In the genomic region with DNA sequence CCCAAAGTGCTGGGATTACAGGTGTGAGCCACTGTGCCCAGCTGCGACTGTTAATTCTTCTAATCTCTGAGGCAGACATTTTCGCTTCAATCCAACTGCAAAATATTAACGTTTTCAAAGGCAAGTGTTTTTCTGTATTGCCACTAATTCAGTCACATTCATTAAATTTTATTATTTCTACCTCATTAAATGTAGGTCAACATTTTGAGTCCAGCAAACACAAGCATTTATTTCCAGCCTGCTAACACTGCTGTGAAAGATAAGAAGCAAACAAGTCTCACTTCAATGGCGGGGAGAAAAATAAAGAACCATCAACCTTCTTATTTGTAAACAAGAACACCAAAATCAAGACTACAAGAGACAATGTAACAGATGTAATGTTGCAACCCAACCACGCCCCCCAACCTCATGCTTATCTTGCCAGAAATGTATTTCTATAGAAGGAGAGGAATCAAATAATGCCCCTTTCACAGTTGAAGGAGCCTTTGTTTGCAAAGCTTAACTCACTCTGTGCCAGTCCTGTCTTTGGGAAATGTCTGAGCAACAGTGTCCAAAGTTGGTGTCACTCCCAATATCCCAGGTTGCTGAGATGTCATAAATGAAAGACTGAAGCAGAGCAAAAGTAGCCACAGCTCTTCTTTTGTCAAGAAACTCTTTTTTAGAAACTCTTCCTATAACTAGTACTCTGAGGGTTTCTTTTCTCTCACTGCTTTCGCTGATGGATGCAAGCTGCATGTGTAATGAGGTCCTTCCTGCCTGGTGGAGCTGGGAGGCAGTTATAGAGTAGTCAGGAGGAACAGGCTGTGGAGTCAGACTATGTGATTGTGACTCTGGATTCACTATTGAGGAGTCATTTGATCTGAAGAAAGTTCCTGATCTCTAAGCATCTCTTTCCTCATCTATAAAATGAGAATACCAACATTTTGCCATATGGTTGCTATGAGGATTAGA, we compare ENCODE assay signal across 18 cellular contexts. TPM values are rescaled to one million over a fixed set of nuclear protein-coding genes. Genes with fewer than 3 reads are reported as not detected.
DNase-seq lines count a peak whose midpoint lies in the region; ATAC-seq lines count a peak whose summit lies in the region.
"Had no signal": no experiment of that assay in that cellular context is flagged by ENCODE, and none has a peak within 500 bp of the region (broad histone marks: within the 10 kb centered on the region; RNA-seq: fewer than 3 reads in every experiment).

No MANE protein-coding gene starts in this region.

- ATAC-seq in activated T-helper 17 cell treated with anti-CD3 and anti-CD28 coated beads, Interleukin-2, amount 50 U/mL, for 72 hours (replicated peaks): no peak
- no peak for ATAC-seq in GM21447 (IDR thresholded peaks at IDR 0.05; ENCODE audit: unreplicated experiment)
- ATAC-seq: body of pancreas, lower lobe of right lung had no signal

- DNase-seq in activated T-cell treated with anti-CD3 and anti-CD28 coated beads, Interleukin-2, amount 50 U/mL, for 24 hours: no peak
- DNase-seq in activated T-cell treated with anti-CD3 and anti-CD28 coated beads for 4 hours (no peak), immature natural killer cell (no peak), superior temporal gyrus (ENCODE audit: extremely low spot score) (peak; percentile 78), islet precursor cell (no peak), COLO668 (lab: John Stamatoyannopoulos, UW; ENCODE audit: unreplicated experiment) (no peak)
- DNase-seq: activated CD4-positive, alpha-beta T cell treated with anti-CD3 and anti-CD28 coated beads, Interleukin-2, amount 50 U/mL, for 4 hours; activated effector memory CD4-positive, alpha-beta T cell treated with anti-CD3 and anti-CD28 coated beads, Interleukin-2, amount 50 U/mL, for 16 hours; body of pancreas; cortex of kidney; lower lobe of right lung; NCI-H1105 treated with DMSO at 0.1 percent for 48 hours; NCI-H2171 treated with DMSO at 0.1 percent for 48 hours; NCI-H82; nephron progenitor cell; stimulated activated naive CD4-positive, alpha-beta T cell treated with Interleukin-2 at 50 U/mL for 16 hours had no signal

- peaks cover 86% of the 10 kb centered on the region for H3K4me1 Mint-ChIP-seq in activated T-cell treated with anti-CD3 and anti-CD28 coated beads, Interleukin-2, amount 50 U/mL, for 24 hours (ENCODE audit: low read depth)
- H3K4me1 Mint-ChIP-seq in activated T-helper 17 cell treated with anti-CD3 and anti-CD28 coated beads, Interleukin-2, amount 50 U/mL, for 72 hours: peaks cover 59% of the 10 kb centered on the region
- H3K4me1 Mint-ChIP-seq in immature natural killer cell: peaks cover 80 to 99% of the 10 kb centered on the region in 2 donors
- H3K4me1 Mint-ChIP-seq: nephron progenitor cell had no signal

- H3K27me3 Mint-ChIP-seq in activated T-cell treated with anti-CD3 and anti-CD28 coated beads, Interleukin-2, amount 50 U/mL, for 24 hours: no peaks in the 10 kb centered on the region
- H3K27me3 Mint-ChIP-seq in activated T-helper 17 cell treated with anti-CD3 and anti-CD28 coated beads, Interleukin-2, amount 50 U/mL, for 72 hours: no peaks in the 10 kb centered on the region
- peaks cover 3 to 5% (median 4%) of the 10 kb centered on the region in 3 donors for H3K27me3 Mint-ChIP-seq in immature natural killer cell (ENCODE audit: low read depth in 3 of 3)

- no peak overlapping the region for H3K4me3 Mint-ChIP-seq in activated T-cell treated with anti-CD3 and anti-CD28 coated beads, Interleukin-2, amount 50 U/mL, for 24 hours
- peak overlapping the region; percentile 57 for H3K4me3 Mint-ChIP-seq in activated T-helper 17 cell treated with anti-CD3 and anti-CD28 coated beads, Interleukin-2, amount 50 U/mL, for 72 hours
- peak overlapping the region in 1 of 5 donors; percentile 0 for H3K4me3 Mint-ChIP-seq in immature natural killer cell
- H3K4me3 Mint-ChIP-seq: nephron progenitor cell had no signal

- H3K9me3 Mint-ChIP-seq in activated T-cell treated with anti-CD3 and anti-CD28 coated beads, Interleukin-2, amount 50 U/mL, for 24 hours: no peaks in the 10 kb centered on the region
- no peaks in the 10 kb centered on the region for H3K9me3 Mint-ChIP-seq in activated T-helper 17 cell treated with anti-CD3 and anti-CD28 coated beads, Interleukin-2, amount 50 U/mL, for 72 hours
- no peaks in the 10 kb centered on the region for H3K9me3 Mint-ChIP-seq in immature natural killer cell
- H3K9me3 Mint-ChIP-seq: nephron progenitor cell had no signal

- peak overlapping the region; percentile 74 for H3K27ac Mint-ChIP-seq in activated T-cell treated with anti-CD3 and anti-CD28 coated beads, Interleukin-2, amount 50 U/mL, for 24 hours
- no peak overlapping the region for H3K27ac Mint-ChIP-seq in activated T-helper 17 cell treated with anti-CD3 and anti-CD28 coated beads, Interleukin-2, amount 50 U/mL, for 72 hours
- H3K27ac Mint-ChIP-seq in immature natural killer cell: peak overlapping the region; percentile 3 to 84 (median 50)
- H3K27ac Mint-ChIP-seq: nephron progenitor cell had no signal

- peaks cover 47% of the 10 kb centered on the region for H3K36me3 Mint-ChIP-seq in activated T-cell treated with anti-CD3 and anti-CD28 coated beads, Interleukin-2, amount 50 U/mL, for 24 hours (ENCODE audit: low read depth)
- peaks cover 40% of the 10 kb centered on the region for H3K36me3 Mint-ChIP-seq in activated T-helper 17 cell treated with anti-CD3 and anti-CD28 coated beads, Interleukin-2, amount 50 U/mL, for 72 hours (ENCODE audit: low read depth)
- H3K36me3 Mint-ChIP-seq in immature natural killer cell: peaks cover 0 to 14% (median 5%) of the 10 kb centered on the region in 3 donors

RNA-seq across cellular contexts. Expression of a gene that starts 8.6 kb away (rescaled TPM):
- 100 to 1,000 TPM; 142 to 227 TPM for total RNA-seq in activated T-helper 17 cell treated with anti-CD3 and anti-CD28 coated beads, Interleukin-2, amount 50 U/mL, for 72 hours
- polyA plus RNA-seq in immature natural killer cell: 10 to 100 TPM; 10.2 to 61.9 (median 22.9) TPM
